Comparison of ENCODE assay signal across 24 cellular contexts in the genomic region with DNA sequence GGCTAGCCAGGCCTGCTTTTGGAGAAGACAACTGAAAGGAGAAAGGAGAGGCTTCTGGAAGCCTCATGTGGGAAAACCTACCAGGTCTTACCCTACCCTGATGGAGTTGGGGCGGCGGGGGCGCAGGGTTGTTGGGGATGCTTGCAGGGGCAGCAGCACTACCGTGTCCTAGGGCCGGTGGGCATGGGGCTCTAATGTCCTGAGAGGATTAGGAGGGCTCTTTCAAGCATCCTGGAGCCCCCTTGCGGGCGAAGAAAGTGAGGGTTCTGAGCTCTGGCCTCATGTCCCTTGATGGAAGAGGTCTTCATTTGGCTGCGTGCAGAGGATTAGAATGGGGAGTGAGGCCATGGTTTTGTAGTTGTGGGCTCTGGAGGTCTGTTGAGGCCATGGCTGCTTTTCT.
DNase-seq lines count a peak whose midpoint lies in the region; ATAC-seq, FAIRE-seq and TF ChIP-seq lines count a peak whose summit lies in the region.
"Had no signal": no experiment of that assay in that cellular context is flagged by ENCODE, and none has a peak within 500 bp of the region (broad histone marks: within the 10 kb centered on the region; RNA-seq: fewer than 3 reads in every experiment).

No MANE protein-coding gene starts in this region.

- H3K14ac ChIP-seq in H9 (ENCODE audit: insufficient read depth, low read length): no peak overlapping the region

- no peak overlapping the region for H3K18ac ChIP-seq in H9 (ENCODE audit: insufficient read length, low read depth, low read length)

- no peak overlapping the region for H3K4ac ChIP-seq in H9 (ENCODE audit: low read depth, low read length)

- no peaks in the 10 kb centered on the region for H3K36me3 Mint-ChIP-seq in H9 (ENCODE audit: insufficient read depth in 1 of 3, low read depth in 3 of 3)
- no peaks in the 10 kb centered on the region for H3K36me3 Mint-ChIP-seq in dendritic cell treated with granulocyte-macrophage colony-stimulating factor and Interleukin-4, amounts not matched to agents 40 ng/mL and 50 ng/mL, for 4 days (ENCODE audit: low read depth)
- H3K36me3 Mint-ChIP-seq: CD8-positive, alpha-beta T cell had no signal

- H2AK5ac ChIP-seq in H9 (ENCODE audit: insufficient read length, low read length): no peak overlapping the region

- peak; percentile 51 for TF ChIP-seq CTCF in H9 (conservative IDR thresholded peaks at IDR 0.05)
- no peak for TF ChIP-seq CTCF in kidney (IDR thresholded peaks at IDR 0.05; ENCODE audit: borderline replicate concordance, extremely low read depth, insufficient read depth)
- no peak for TF ChIP-seq CTCF in upper lobe of right lung (IDR thresholded peaks at IDR 0.05)
- TF ChIP-seq CTCF in D721Med (IDR thresholded peaks at IDR 0.05; ENCODE audit: insufficient read depth, missing control alignments): no peak
- TF ChIP-seq CTCF in suprapubic skin (IDR thresholded peaks at IDR 0.05): no peak

- H2BK15ac ChIP-seq in H9 (ENCODE audit: low read depth, low read length): no peak overlapping the region

- no peak overlapping the region for H3T11ph ChIP-seq in H9 (ENCODE audit: low read length)

- H3K27me3 ChIP-seq in H9 (ENCODE audit: insufficient read depth, low read length) (no peaks in the 10 kb centered on the region), upper lobe of right lung (no peaks in the 10 kb centered on the region), suprapubic skin (no peaks in the 10 kb centered on the region)
- H3K27me3 ChIP-seq: BLaER1 treated with 17β-estradiol and CSF1 and Interleukin-3, amounts not matched to agents 10 nM and 100 nM had no signal

- no peak overlapping the region for H3K4me2 ChIP-seq in H9 (ENCODE audit: insufficient read depth, insufficient read length, low read length)
- H3K4me2 ChIP-seq: A549; BLaER1 treated with 17β-estradiol and CSF1 and Interleukin-3, amounts not matched to agents 10 nM and 100 nM; KMS-11 had no signal

- H3K23ac ChIP-seq in H9 (ENCODE audit: insufficient read length, low read depth, low read length): no peak overlapping the region

- H4K8ac ChIP-seq in H9 (replicated peaks; ENCODE audit: insufficient read length, low read depth, low read length): no peak overlapping the region

- no peak overlapping the region for H3K27ac Mint-ChIP-seq in H9
- peak overlapping the region; percentile 71 for H3K27ac Mint-ChIP-seq in dendritic cell treated with granulocyte-macrophage colony-stimulating factor and Interleukin-4, amounts not matched to agents 40 ng/mL and 50 ng/mL, for 4 days
- H3K27ac Mint-ChIP-seq: CD8-positive, alpha-beta T cell had no signal

- H3K4me3 ChIP-seq in kidney (ENCODE audit: low read length in 2 of 2): no peak overlapping the region
- H3K4me3 ChIP-seq in upper lobe of right lung: no peak overlapping the region
- H3K4me3 ChIP-seq in suprapubic skin: no peak overlapping the region
- H3K4me3 ChIP-seq: A549; BLaER1 treated with 17β-estradiol and CSF1 and Interleukin-3, amounts not matched to agents 10 nM and 100 nM; GM23248; SK-N-MC had no signal

- H3K9me3 ChIP-seq in H9 (ENCODE audit: control insufficient read depth, low read depth, low read length): no peaks in the 10 kb centered on the region
- no peaks in the 10 kb centered on the region for H3K9me3 ChIP-seq in kidney (ENCODE audit: control insufficient read depth in 1 of 2, low read length in 2 of 2)
- H3K9me3 ChIP-seq in upper lobe of right lung: no peaks in the 10 kb centered on the region
- no peaks in the 10 kb centered on the region for H3K9me3 ChIP-seq in suprapubic skin
- H3K9me3 ChIP-seq: A549; BLaER1 treated with 17β-estradiol and CSF1 and Interleukin-3, amounts not matched to agents 10 nM and 100 nM had no signal

- no peaks in the 10 kb centered on the region for H3K9me3 Mint-ChIP-seq in H9
- no peaks in the 10 kb centered on the region for H3K9me3 Mint-ChIP-seq in dendritic cell treated with granulocyte-macrophage colony-stimulating factor and Interleukin-4, amounts not matched to agents 40 ng/mL and 50 ng/mL, for 4 days
- H3K9me3 Mint-ChIP-seq: CD8-positive, alpha-beta T cell had no signal

- H3K27me3 Mint-ChIP-seq in H9 (ENCODE audit: low read depth): peaks cover 72% of the 10 kb centered on the region
- H3K27me3 Mint-ChIP-seq in dendritic cell treated with granulocyte-macrophage colony-stimulating factor and Interleukin-4, amounts not matched to agents 40 ng/mL and 50 ng/mL, for 4 days: peaks cover 21% of the 10 kb centered on the region

- H2BK120ac ChIP-seq in H9 (ENCODE audit: low read depth, low read length, poor library complexity, severe bottlenecking): no peak overlapping the region

- H4K91ac ChIP-seq in H9 (ENCODE audit: insufficient read length, low read depth, low read length): no peak overlapping the region

- ATAC-seq in upper lobe of right lung: no peak
- ATAC-seq: A549; CD8-positive, alpha-beta T cell; HepG2 had no signal

- intact Hi-C loops in dendritic cell treated with granulocyte-macrophage colony-stimulating factor and Interleukin-4, amounts not matched to agents 40 ng/mL and 50 ng/mL, for 4 days (cut with micrococcal nuclease): no loop called here
- intact Hi-C loops in kidney (cut with DNase I): no loop called here
- intact Hi-C loops in upper lobe of right lung (cut with DNase I): no loop called here

- TF ChIP-seq EP300 in suprapubic skin (IDR thresholded peaks at IDR 0.05): no peak

- no peak overlapping the region for H2BK5ac ChIP-seq in H9 (ENCODE audit: insufficient read length, low read length)

- H2BK20ac ChIP-seq in H9 (ENCODE audit: low read depth, low read length, poor library complexity, severe bottlenecking): no peak overlapping the region

- no peaks in the 10 kb centered on the region for H3K4me1 ChIP-seq in H9 (ENCODE audit: insufficient read depth, low read length)
- H3K4me1 ChIP-seq in kidney (ENCODE audit: control insufficient read depth in 1 of 2, insufficient read depth in 1 of 2, low read depth in 1 of 2, low read length in 2 of 2): peaks cover 0 to 2% of the 10 kb centered on the region in 2 donors
- peaks cover 3% of the 10 kb centered on the region for H3K4me1 ChIP-seq in upper lobe of right lung
- peaks cover 2% of the 10 kb centered on the region for H3K4me1 ChIP-seq in suprapubic skin
- H3K4me1 ChIP-seq: A549 had no signal

- TF ChIP-seq POLR2A in suprapubic skin (IDR thresholded peaks at IDR 0.05): no peak

- H3K79me1 ChIP-seq in H9 (ENCODE audit: insufficient read depth, low read depth, low read length, poor library complexity, severe bottlenecking): no peaks in the 10 kb centered on the region

- H3K36me3 ChIP-seq in kidney (ENCODE audit: control insufficient read depth in 1 of 2, insufficient read depth in 2 of 2, low read length in 2 of 2): no peaks in the 10 kb centered on the region
- no peaks in the 10 kb centered on the region for H3K36me3 ChIP-seq in upper lobe of right lung
- no peaks in the 10 kb centered on the region for H3K36me3 ChIP-seq in suprapubic skin
- H3K36me3 ChIP-seq: BLaER1 treated with 17β-estradiol and CSF1 and Interleukin-3, amounts not matched to agents 10 nM and 100 nM had no signal

- WGBS in H9 (ENCODE audit: extremely low coverage, insufficient read length, low lambda C conversion rate): no CpG with 5 or more reads among the region's 8 CpGs
- 85% methylated on average over 5 of the region's 8 CpGs for WGBS in suprapubic skin

- FAIRE-seq in kidney (lab: Jason Lieb, UNC): no peak
- no peak for FAIRE-seq in D721Med (lab: Jason Lieb, UNC)
- FAIRE-seq: A549, GM12892, GM18507, HepG2, RCC 7860 had no signal

- no peak overlapping the region for H2AFZ ChIP-seq in H9 (ENCODE audit: low read length)
- H2AFZ ChIP-seq: GM23248 had no signal

- no peak overlapping the region for H4K5ac ChIP-seq in H9 (ENCODE audit: insufficient read length, low read depth, low read length)

- H3K23me2 ChIP-seq in H9 (ENCODE audit: insufficient read length, low read depth, low read length, poor library complexity, severe bottlenecking): no peaks in the 10 kb centered on the region

- H3K79me2 ChIP-seq in H9 (ENCODE audit: insufficient read depth, low read length): no peaks in the 10 kb centered on the region

- no peak overlapping the region for H3K56ac ChIP-seq in H9 (ENCODE audit: insufficient read length, low read depth, low read length)

- no peak overlapping the region for H2BK12ac ChIP-seq in H9 (ENCODE audit: insufficient read length, low read depth, low read length)

- DNase-seq in H9: peak; percentile 70
- DNase-seq in kidney: peak; percentile 17
- peak; percentile 51 for DNase-seq in upper lobe of right lung
- DNase-seq in D721Med (ENCODE audit: insufficient read length, low spot score): no peak
- DNase-seq in GDM1 (lab: John Stamatoyannopoulos, UW): no peak
- DNase-seq in suprapubic skin (ENCODE audit: low spot score in 2 of 2): no peak
- DNase-seq: Calu3; CD8-positive, alpha-beta T cell; DMS53; EL; GM23248; NCI-H1436; NCI-H1930; NCI-H2171; Right ventricle myocardium superior had no signal

- H4K20me1 ChIP-seq in H9 (ENCODE audit: control insufficient read depth, insufficient read depth, insufficient read length): no peaks in the 10 kb centered on the region
- H4K20me1 ChIP-seq: BLaER1 treated with 17β-estradiol and CSF1 and Interleukin-3, amounts not matched to agents 10 nM and 100 nM had no signal

- H3K27ac ChIP-seq in H9 (ENCODE audit: insufficient read length, low read depth, low read length): no peak overlapping the region
- no peak overlapping the region for H3K27ac ChIP-seq in kidney (ENCODE audit: low read depth in 2 of 2, low read length in 2 of 2)
- no peak overlapping the region for H3K27ac ChIP-seq in upper lobe of right lung
- H3K27ac ChIP-seq in suprapubic skin: no peak overlapping the region
- H3K27ac ChIP-seq: A549; BLaER1 treated with 17β-estradiol and CSF1 and Interleukin-3, amounts not matched to agents 10 nM and 100 nM; GM23248; KMS-11; SK-N-MC had no signal

- H3K9ac ChIP-seq in H9 (ENCODE audit: extremely low read depth, insufficient read length, low read length): no peak overlapping the region
- H3K9ac ChIP-seq in kidney (ENCODE audit: low read length in 2 of 2): no peak overlapping the region
- H3K9ac ChIP-seq: BLaER1 treated with 17β-estradiol and CSF1 and Interleukin-3, amounts not matched to agents 10 nM and 100 nM; GM23248; KMS-11 had no signal

- H3K4me3 Mint-ChIP-seq in H9: no peak overlapping the region
- H3K4me3 Mint-ChIP-seq in dendritic cell treated with granulocyte-macrophage colony-stimulating factor and Interleukin-4, amounts not matched to agents 40 ng/mL and 50 ng/mL, for 4 days: no peak overlapping the region
- H3K4me3 Mint-ChIP-seq: CD8-positive, alpha-beta T cell had no signal

- H3K4me1 Mint-ChIP-seq in H9: no peaks in the 10 kb centered on the region
- peaks cover 51% of the 10 kb centered on the region for H3K4me1 Mint-ChIP-seq in dendritic cell treated with granulocyte-macrophage colony-stimulating factor and Interleukin-4, amounts not matched to agents 40 ng/mL and 50 ng/mL, for 4 days (ENCODE audit: low read depth)

Comparison
In these comparisons a context has a peak if more than half of its experiments do, and no peak if none do; other contexts are left out.
1. DNase-seq: peak in H9 (single experiment), kidney (single experiment) and upper lobe of right lung (single experiment); none in D721Med (single experiment), GDM1 (single experiment) and suprapubic skin (0 of 2).